Comparison of ENCODE assay signal across 8 cellular contexts in the genomic region with DNA sequence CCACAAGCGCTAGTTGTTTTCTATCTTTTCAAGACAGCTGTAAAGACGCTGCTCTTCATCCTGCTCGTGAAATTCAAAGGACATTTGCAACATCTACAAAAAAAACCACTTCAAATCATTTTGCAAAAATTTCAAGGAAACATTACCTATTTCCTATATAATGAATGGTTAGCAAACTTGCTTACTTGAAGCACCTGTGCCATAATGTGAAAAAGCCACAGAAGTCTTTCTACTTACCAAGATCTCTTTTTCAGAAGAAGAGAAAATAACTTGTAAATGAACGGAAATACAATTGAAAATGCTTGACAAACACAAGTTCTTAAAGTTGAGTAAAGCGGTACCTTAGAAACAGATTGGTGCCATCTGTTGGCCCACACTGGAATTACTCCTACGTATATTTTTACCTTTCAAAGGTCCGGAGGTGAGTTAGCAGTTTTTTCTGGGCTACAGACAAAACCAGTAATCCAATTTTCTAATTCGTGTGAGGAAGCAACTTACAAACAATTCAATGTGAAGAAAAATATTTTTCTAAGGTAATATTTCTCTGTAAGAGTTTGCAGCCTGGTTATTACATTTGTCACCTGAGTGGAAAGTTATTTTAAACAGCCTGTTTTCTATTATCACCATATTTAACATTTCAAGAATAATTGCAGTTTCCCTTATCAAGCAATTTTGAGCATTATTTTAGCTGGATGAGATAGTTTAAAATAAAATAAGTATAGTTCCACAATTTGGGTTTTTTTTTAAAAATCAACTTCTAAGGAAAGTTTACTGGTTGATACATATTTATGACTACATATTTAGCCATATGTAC. TPM values are rescaled to one million over a fixed set of nuclear protein-coding genes. Genes with fewer than 3 reads are reported as not detected.
DNase-seq lines count a peak whose midpoint lies in the region; ATAC-seq and TF ChIP-seq lines count a peak whose summit lies in the region.

A gene with protein sequence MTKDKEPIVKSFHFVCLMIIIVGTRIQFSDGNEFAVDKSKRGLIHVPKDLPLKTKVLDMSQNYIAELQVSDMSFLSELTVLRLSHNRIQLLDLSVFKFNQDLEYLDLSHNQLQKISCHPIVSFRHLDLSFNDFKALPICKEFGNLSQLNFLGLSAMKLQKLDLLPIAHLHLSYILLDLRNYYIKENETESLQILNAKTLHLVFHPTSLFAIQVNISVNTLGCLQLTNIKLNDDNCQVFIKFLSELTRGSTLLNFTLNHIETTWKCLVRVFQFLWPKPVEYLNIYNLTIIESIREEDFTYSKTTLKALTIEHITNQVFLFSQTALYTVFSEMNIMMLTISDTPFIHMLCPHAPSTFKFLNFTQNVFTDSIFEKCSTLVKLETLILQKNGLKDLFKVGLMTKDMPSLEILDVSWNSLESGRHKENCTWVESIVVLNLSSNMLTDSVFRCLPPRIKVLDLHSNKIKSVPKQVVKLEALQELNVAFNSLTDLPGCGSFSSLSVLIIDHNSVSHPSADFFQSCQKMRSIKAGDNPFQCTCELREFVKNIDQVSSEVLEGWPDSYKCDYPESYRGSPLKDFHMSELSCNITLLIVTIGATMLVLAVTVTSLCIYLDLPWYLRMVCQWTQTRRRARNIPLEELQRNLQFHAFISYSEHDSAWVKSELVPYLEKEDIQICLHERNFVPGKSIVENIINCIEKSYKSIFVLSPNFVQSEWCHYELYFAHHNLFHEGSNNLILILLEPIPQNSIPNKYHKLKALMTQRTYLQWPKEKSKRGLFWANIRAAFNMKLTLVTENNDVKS (minus strand): TSS at position 294 of the 814 bp plus-strand sequence. CDS start 27,344 bp downstream, outside the sequence.

- DNase-seq in EL (peak; percentile 61), HCEC 1CT (peak; percentile 28), NCI-H1436 treated with DMSO at 0.1 percent for 48 hours (lab: John Stamatoyannopoulos, UW) (peak; percentile 30), coronary artery (ENCODE audit: low spot score) (no peak), lower lobe of right lung (no peak), omental fat pad (ENCODE audit: low spot score) (no peak)
- peak; percentile 45 for DNase-seq in activated CD4-positive, CD25-positive, alpha-beta regulatory T cell treated with anti-CD3 and anti-CD28 coated beads, Interleukin-2, amount 50 U/mL, for 16 hours (ENCODE audit: low read depth, low spot score)
- peak; percentile 19 for DNase-seq in stimulated activated CD8-positive, alpha-beta memory T cell treated with anti-CD3 and anti-CD28 coated beads, Interleukin-7, amount 100 ng/mL, for 24 hours (ENCODE audit: low read depth)

- peaks cover 27% of the 10 kb centered on the region for H3K4me1 ChIP-seq in lower lobe of right lung

- peak within 1 kb of the TSS; percentile 50 for H3K4me3 ChIP-seq in coronary artery
- H3K4me3 ChIP-seq in lower lobe of right lung, result peak within 1 kb of the TSS; percentile 39

- H3K27me3 ChIP-seq in lower lobe of right lung (ENCODE audit: low read depth), result no peaks in the 10 kb centered on the region

- no peaks in the 10 kb centered on the region for H3K36me3 ChIP-seq in lower lobe of right lung

- peak within 1 kb of the TSS in 1 of 2 donors; percentile 70 for H3K27ac ChIP-seq in coronary artery
- peak within 1 kb of the TSS; percentile 79 for H3K27ac ChIP-seq in lower lobe of right lung

- TF ChIP-seq CTCF in coronary artery (IDR thresholded peaks at IDR 0.05) (peak; percentile 32), lower lobe of right lung (IDR thresholded peaks at IDR 0.05) (peak; percentile 84), omental fat pad (IDR thresholded peaks at IDR 0.05) (peak in 1 of 3 donors; percentile 28)

- intact Hi-C loops in lower lobe of right lung (cut with DNase I), result no loop called here

- no peaks in the 10 kb centered on the region for H3K9me3 ChIP-seq in lower lobe of right lung

- ATAC-seq in lower lobe of right lung (peak; percentile 71 to 82), omental fat pad (ENCODE audit: low FRiP score) (no peak)

RNA-seq across cellular contexts. Expression of the gene that starts here (rescaled TPM):
- total RNA-seq in lower lobe of right lung (12.4 TPM), omental fat pad (1 to 10 TPM; 4.6 to 9.6 (median 7.1) TPM)

Comparison
In these comparisons a context has a peak if more than half of its experiments do, and no peak if none do; other contexts are left out.
1. DNase-seq: peak in EL (single experiment), HCEC 1CT (single experiment), NCI-H1436 treated with DMSO at 0.1 percent for 48 hours (single experiment), activated CD4-positive, CD25-positive, alpha-beta regulatory T cell treated with anti-CD3 and anti-CD28 coated beads, Interleukin-2, amount 50 U/mL, for 16 hours (single experiment) and stimulated activated CD8-positive, alpha-beta memory T cell treated with anti-CD3 and anti-CD28 coated beads, Interleukin-7, amount 100 ng/mL, for 24 hours (single experiment); none in coronary artery (single experiment), lower lobe of right lung (single experiment) and omental fat pad (single experiment).